Comparison of ENCODE assay signal across 28 cellular contexts in genomic region chr18:21701621-21702020, GRCh38.
"Had no signal": no experiment of that assay in that cellular context is flagged by ENCODE, and none has a peak within 500 bp of the region (broad histone marks: within the 10 kb centered on the region; RNA-seq: fewer than 3 reads in every experiment).

No MANE protein-coding gene starts in this region.

- H3K36me3 ChIP-seq: adrenal gland, ovary, prostate gland, thoracic aorta had no signal

- H3K9me3 ChIP-seq: adrenal gland, gastroesophageal sphincter, mucosa of descending colon, ovary, prostate gland, thoracic aorta, vagina had no signal

- H3K27me3 ChIP-seq: adrenal gland, gastroesophageal sphincter, hepatocyte, ovary, vagina had no signal

- H3K27ac ChIP-seq: adrenal gland, gastroesophageal sphincter, hepatocyte, ovary, prostate gland, skin epidermis, thoracic aorta, vagina had no signal

- H2AFZ ChIP-seq: hepatocyte had no signal

- H3K4me1 ChIP-seq: prostate gland had no signal

- H3K4me3 ChIP-seq: adrenal gland, gastroesophageal sphincter, hepatocyte, mucosa of descending colon, ovary, prostate gland, skin epidermis, thoracic aorta, vagina had no signal

- DNase-seq: activated B cell treated with CpG ODN at 0.5 μM for 24 hours; activated CD4-positive, alpha-beta T cell treated with anti-CD3 and anti-CD28 coated beads, Interleukin-2, amount 50 U/mL, for 1 hour; activated effector memory CD4-positive, alpha-beta T cell treated with anti-CD3 and anti-CD28 coated beads, Interleukin-2, amount 50 U/mL, for 16 hours; activated naive CD4-positive, alpha-beta T cell treated with anti-CD3 and anti-CD28 coated beads for 36 hours; activated naive CD8-positive, alpha-beta T cell treated with anti-CD3 and anti-CD28 coated beads for 36 hours; activated T-cell treated with anti-CD3 and anti-CD28 coated beads for 4 hours; adrenal gland; aorta; cortex of kidney; effector memory CD8-positive, alpha-beta T cell; erythroblast; islet precursor cell; left cardiac atrium; left ventricle myocardium superior; mucosa of descending colon; nephron progenitor cell; ovary; retina; stimulated activated CD4-positive, alpha-beta T cell treated with anti-CD3 and anti-CD28 coated beads, Interleukin-12 subunit alpha, Interleukin-12 subunit beta, amount 100 ng/mL, for 4 hours; stimulated activated CD4-positive, alpha-beta T cell treated with anti-CD3 and anti-CD28 coated beads, Interleukin-4, amount 100 ng/mL, for 1 hour; stimulated activated naive CD8-positive, alpha-beta T cell treated with anti-CD3 and anti-CD28 coated beads, Interleukin-15, Interleukin-2, amounts not matched to agents 100 U/mL and 50 U/mL, for 24 hours; trophoblast cell had no signal
